ENCODE assay signal across 1 cellular context in genomic region chr2:223635080-223635479, GRCh38.
TF ChIP-seq lines count a peak whose summit lies in the region.

No MANE protein-coding gene starts in this region.

TF ChIP-seq in HepG2, 621 proteins besides CTCF, POLR2A, EP300 and RAD21:
- TF ChIP-seq ATF5 (CRISPR knock-in tag; IDR thresholded peaks at IDR 0.05; ENCODE audit: low read depth) (no peak), MAFK (conservative IDR thresholded peaks at IDR 0.05 in 1 of 2, IDR thresholded peaks at IDR 0.05 in 1 of 2; ENCODE audit: low read length in 2 of 2) (peak; percentile 96 to 97), KDM4B (CRISPR knock-in tag; IDR thresholded peaks at IDR 0.05) (no peak), MAFF (IDR thresholded peaks at IDR 0.05; ENCODE audit: low read depth, low read length) (peak; percentile 95)
